ENCODE assay signal across 8 cellular contexts in genomic region chr5:132776932-132777208, GRCh38.
DNase-seq lines count a peak whose midpoint lies in the region; ATAC-seq and TF ChIP-seq lines count a peak whose summit lies in the region.

No MANE protein-coding gene starts in this region.

- H3K4me3 ChIP-seq in WERI-Rb-1 (ENCODE audit: low read depth, low read length) (peak overlapping the region; percentile 76), iPS DF 6.9 (ENCODE audit: low read length) (peak overlapping the region; percentile 43), stomach smooth muscle (ENCODE audit: low read length in 2 of 2) (peak overlapping the region; percentile 67 to 93)

- H3K27me3 ChIP-seq in WERI-Rb-1 (ENCODE audit: insufficient read depth, low read depth, severe bottlenecking) (no peaks in the 10 kb centered on the region), iPS DF 6.9 (ENCODE audit: control insufficient read depth, insufficient read depth, low read length) (peaks cover 14% of the 10 kb centered on the region), stomach smooth muscle (ENCODE audit: control insufficient read depth in 1 of 2, insufficient read depth in 2 of 2, low read length in 2 of 2) (no peaks in the 10 kb centered on the region)

- H3K27ac ChIP-seq in WERI-Rb-1 (peak overlapping the region; percentile 59), iPS DF 6.9 (ENCODE audit: low read length) (no peak overlapping the region), stomach smooth muscle (ENCODE audit: low read length) (no peak overlapping the region)

- TF ChIP-seq CTCF in WERI-Rb-1 (IDR thresholded peaks at IDR 0.05; ENCODE audit: low read depth, low read length): no peak

- ATAC-seq in GM21529 (IDR thresholded peaks at IDR 0.05; ENCODE audit: unreplicated experiment): peak; percentile 37

- H3K9ac ChIP-seq in stomach smooth muscle (ENCODE audit: low read length in 2 of 2): peak overlapping the region; percentile 64 to 66

- no peaks in the 10 kb centered on the region for H3K36me3 ChIP-seq in WERI-Rb-1
- no peaks in the 10 kb centered on the region for H3K36me3 ChIP-seq in iPS DF 6.9 (ENCODE audit: control insufficient read depth, insufficient read depth, low read length)
- no peaks in the 10 kb centered on the region for H3K36me3 ChIP-seq in stomach smooth muscle (ENCODE audit: control insufficient read depth in 2 of 2, insufficient read depth in 2 of 2, low read length in 2 of 2)

- H3K9me3 ChIP-seq in WERI-Rb-1 (ENCODE audit: severe bottlenecking) (no peaks in the 10 kb centered on the region), iPS DF 6.9 (ENCODE audit: control insufficient read depth, insufficient read depth, low read length) (no peaks in the 10 kb centered on the region), stomach smooth muscle (ENCODE audit: control insufficient read depth in 2 of 2, low read length in 2 of 2) (no peaks in the 10 kb centered on the region)

- no peak for DNase-seq in WERI-Rb-1
- DNase-seq in iPS DF 6.9 (ENCODE audit: low read depth, low spot score): no peak
- DNase-seq in SKM-1 treated with dmso at 0.1 percent for 144 hours (lab: John Stamatoyannopoulos, UW; ENCODE audit: unreplicated experiment): no peak
- DNase-seq in NCI-H2081 treated with DMSO at 0.1 percent for 48 hours (lab: John Stamatoyannopoulos, UW): no peak
- no peak for DNase-seq in activated naive CD4-positive, alpha-beta T cell (lab: John Stamatoyannopoulos, UW)
- no peak for DNase-seq in stimulated activated CD4-positive, alpha-beta T cell treated with anti-CD3 and anti-CD28 coated beads, Interleukin-4, amount 100 ng/mL, for 1 hour

- WGBS in iPS DF 6.9 (ENCODE audit: insufficient coverage, insufficient read length): no CpG with 5 or more reads among the region's 41 CpGs

- H3K4me1 ChIP-seq in iPS DF 6.9 (ENCODE audit: control insufficient read depth, insufficient read depth, low read length): peaks cover 6% of the 10 kb centered on the region; the same call in 1 of the 2 replicates
- H3K4me1 ChIP-seq in stomach smooth muscle (ENCODE audit: control insufficient read depth, insufficient read depth, low read length): peaks cover 43% of the 10 kb centered on the region
